ENCODE assay signal across 8 cellular contexts in genomic region chr6:158803733-158804143, GRCh38. TPM values are rescaled to one million over a fixed set of nuclear protein-coding genes. Genes with fewer than 3 reads are reported as not detected.
A peak's percentile ranks its signal among the peaks of the same experiment; 100 is the strongest.
DNase-seq lines count a peak whose midpoint lies in the region; ATAC-seq and TF ChIP-seq lines count a peak whose summit lies in the region.

No MANE protein-coding gene starts in this region.

- intact Hi-C loops in transverse colon (cut with DNase I; ENCODE audit: low total_unique reads), result no loop called here
- intact Hi-C loops in head of caudate nucleus (cut with DNase I), result no loop called here

- POLR2A ChIA-PET in WTC11 (lab: Charles Lee), result interaction anchor here (1.3 kb wide), 1 partner anchor 66 kb away, joined by 5 read pairs; no protein-coding TSS in a partner anchor

- no peak for TF ChIP-seq CTCF in WTC11 (IDR thresholded peaks at IDR 0.05)
- no peak for TF ChIP-seq CTCF in transverse colon (IDR thresholded peaks at IDR 0.05)

- ATAC-seq in GM19397 (IDR thresholded peaks at IDR 0.05; ENCODE audit: unreplicated experiment), result peak; percentile 68
- ATAC-seq in HG03571 (IDR thresholded peaks at IDR 0.05; ENCODE audit: unreplicated experiment), result peak; percentile 63
- peak; percentile 37 for ATAC-seq in WTC11

- peaks cover 17% of the 10 kb centered on the region for H3K36me3 ChIP-seq in iPS-18a (ENCODE audit: control insufficient read depth, low read depth, low read length)
- no peaks in the 10 kb centered on the region for H3K36me3 ChIP-seq in transverse colon

- H3K4me3 ChIP-seq in iPS-18a (ENCODE audit: low read length) (no peak overlapping the region), transverse colon (peak overlapping the region in 1 of 4 donors; percentile 14)

- H3K9ac ChIP-seq in iPS-18a (ENCODE audit: low read length), result no peak overlapping the region

- peak overlapping the region; percentile 85 for H3K27ac Mint-ChIP-seq in WTC11

- WGBS in transverse colon (ENCODE audit: low coverage in 1 of 2), 2 donors, result 10 to 21% methylated on average over 2 to 5 of the region's 5 CpGs

- peak overlapping the region; percentile 34 for H3K4me3 Mint-ChIP-seq in WTC11

- in situ Hi-C loops in transverse colon (cut with MboI; ENCODE audit: low pct_ligation_motif_present in 1 of 4, low pct_unique_long_range_greater_than_20kb in 1 of 4, low sequenced_read_pairs in 3 of 4), result no loop called here

- H3K9me3 Mint-ChIP-seq in WTC11, result no peaks in the 10 kb centered on the region

- CTCF ChIA-PET in WTC11 (lab: Charles Lee), result no interaction called here

- H3K36me3 Mint-ChIP-seq in WTC11, result peaks cover 5% of the 10 kb centered on the region; the same call in 1 of the 2 replicates

- peak; percentile 14 for TF ChIP-seq POLR2A in transverse colon (IDR thresholded peaks at IDR 0.05)

- H3K27me3 ChIP-seq in iPS-18a (ENCODE audit: control insufficient read depth, insufficient read depth, low read length) (no peaks in the 10 kb centered on the region), transverse colon (no peaks in the 10 kb centered on the region)

- H3K27me3 Mint-ChIP-seq in WTC11 (ENCODE audit: low read depth), result no peaks in the 10 kb centered on the region

- H3K9me3 ChIP-seq in iPS-18a (ENCODE audit: control insufficient read depth, low read depth, low read length) (no peaks in the 10 kb centered on the region), transverse colon (no peaks in the 10 kb centered on the region)

- TF ChIP-seq EP300 in transverse colon (IDR thresholded peaks at IDR 0.05; ENCODE audit: low read depth), result no peak

- H3K27ac ChIP-seq in iPS-18a (ENCODE audit: low read length) (peak overlapping the region; percentile 32), transverse colon (peak overlapping the region; percentile 60 to 82 (median 75))

- H3K4me1 ChIP-seq in iPS-18a (ENCODE audit: control insufficient read depth, low read depth, low read length) (peaks cover 47% of the 10 kb centered on the region), transverse colon (peaks cover 44 to 88% (median 73%) of the 10 kb centered on the region in 4 donors)

- peak; percentile 70 for DNase-seq in EH (ENCODE audit: low read depth)
- DNase-seq in WTC11 (ENCODE audit: low spot score), result no peak
- DNase-seq in transverse colon, result no peak
- no peak for DNase-seq in head of caudate nucleus
- no peak for DNase-seq in NCI-H1048 (lab: John Stamatoyannopoulos, UW)

- H3K4me1 Mint-ChIP-seq in WTC11, result peaks cover 95% of the 10 kb centered on the region

TF ChIP-seq in WTC11, 78 proteins besides CTCF, POLR2A, EP300 and RAD21:
- TF ChIP-seq ATF3 (CRISPR knock-in tag; conservative IDR thresholded peaks at IDR 0.05) (no peak), HMGXB4 (CRISPR knock-in tag; IDR thresholded peaks at IDR 0.05) (no peak), AR (CRISPR knock-in tag; IDR thresholded peaks at IDR 0.05) (no peak), ATF6 (CRISPR knock-in tag; IDR thresholded peaks at IDR 0.05) (no peak), ARID4B (CRISPR knock-in tag; IDR thresholded peaks at IDR 0.05; ENCODE audit: borderline replicate concordance) (no peak), FOXP4 (CRISPR knock-in tag; IDR thresholded peaks at IDR 0.05) (no peak)

RNA-seq across cellular contexts. Expression of gene EZR, which starts 15.4 kb away (rescaled TPM):
- total RNA-seq in WTC11 (2021) (194 to 215 TPM (median 199 TPM) in 3 replicates), transverse colon (100 to 1,000 TPM; 149 to 430 (median 319) TPM)
